ENCODE assay signal across 8 cellular contexts in the genomic region with DNA sequence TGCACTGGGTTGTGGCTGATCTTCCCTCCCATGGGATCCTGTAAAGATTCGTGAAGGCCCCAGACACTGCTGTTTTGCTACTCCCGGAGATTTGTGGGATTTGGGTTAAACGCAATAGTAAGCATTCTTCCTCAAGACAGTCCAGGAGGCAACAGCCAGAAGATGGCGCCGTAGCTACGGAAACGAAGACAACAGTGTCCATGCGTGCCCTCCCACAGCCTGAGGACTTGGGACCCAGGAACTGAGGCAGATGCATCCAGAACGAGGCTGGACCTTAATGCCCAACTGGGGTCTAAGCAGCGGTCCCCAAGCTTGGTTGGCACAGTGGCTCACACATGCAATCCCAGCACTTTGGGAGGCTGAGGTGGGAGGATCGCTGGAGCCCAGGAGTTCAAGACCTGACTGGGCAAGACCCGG. TPM values are rescaled to one million over a fixed set of nuclear protein-coding genes. Genes with fewer than 3 reads are reported as not detected.
DNase-seq lines count a peak whose midpoint lies in the region; ATAC-seq lines count a peak whose summit lies in the region.

No MANE protein-coding gene starts in this region.

- H3K9me3 Mint-ChIP-seq in activated CD4-positive, alpha-beta memory T cell treated with anti-CD3 and anti-CD28 coated beads, Interleukin-2, amount 10 ng/mL, durations not matched to agents 7 days and 5 days, result no peaks in the 10 kb centered on the region
- peaks cover 0 to 8% (median 0%) of the 10 kb centered on the region in 11 donors for H3K9me3 Mint-ChIP-seq in naive thymus-derived CD4-positive, alpha-beta T cell

- H3K9me3 ChIP-seq in naive thymus-derived CD4-positive, alpha-beta T cell (ENCODE audit: control insufficient read depth in 2 of 3, low read length in 3 of 3), result no peaks in the 10 kb centered on the region

- CTCF ChIA-PET in activated CD4-positive, alpha-beta memory T cell treated with anti-CD3 and anti-CD28 coated beads, Interleukin-2, amount 10 ng/mL, durations not matched to agents 7 days and 5 days (lab: Charles Lee), result no interaction called here
- CTCF ChIA-PET in naive thymus-derived CD4-positive, alpha-beta T cell (lab: Charles Lee), result interaction anchor here (0.6 kb wide), 1 partner anchor 176 kb away, joined by 3 read pairs; no protein-coding TSS in a partner anchor

- no peak overlapping the region for H3K27ac Mint-ChIP-seq in activated CD4-positive, alpha-beta memory T cell treated with anti-CD3 and anti-CD28 coated beads, Interleukin-2, amount 10 ng/mL, durations not matched to agents 7 days and 5 days
- no peak overlapping the region for H3K27ac Mint-ChIP-seq in naive thymus-derived CD4-positive, alpha-beta T cell

- H3K27ac ChIP-seq in naive thymus-derived CD4-positive, alpha-beta T cell (ENCODE audit: low read depth, low read length), result no peak overlapping the region

- POLR2A ChIA-PET in activated CD4-positive, alpha-beta memory T cell treated with anti-CD3 and anti-CD28 coated beads, Interleukin-2, amount 10 ng/mL, durations not matched to agents 7 days and 5 days (lab: Charles Lee), result no interaction called here
- POLR2A ChIA-PET in naive thymus-derived CD4-positive, alpha-beta T cell (lab: Charles Lee), result no interaction called here

- no peaks in the 10 kb centered on the region for H3K36me3 ChIP-seq in naive thymus-derived CD4-positive, alpha-beta T cell (ENCODE audit: control insufficient read depth in 2 of 3, insufficient read depth in 3 of 3, low read length in 3 of 3)

- no peaks in the 10 kb centered on the region for H3K36me3 Mint-ChIP-seq in activated CD4-positive, alpha-beta memory T cell treated with anti-CD3 and anti-CD28 coated beads, Interleukin-2, amount 10 ng/mL, durations not matched to agents 7 days and 5 days (ENCODE audit: low read depth)
- no peaks in the 10 kb centered on the region for H3K36me3 Mint-ChIP-seq in naive thymus-derived CD4-positive, alpha-beta T cell

- intact Hi-C loops in cardiac septum (cut with DNase I), result loop anchor here (5.0 kb wide), 1 partner anchor 284 kb away; no protein-coding TSS in a partner anchor
- intact Hi-C loops in naive thymus-derived CD4-positive, alpha-beta T cell (cut with micrococcal nuclease), result no loop called here

- no peaks in the 10 kb centered on the region for H3K4me1 ChIP-seq in naive thymus-derived CD4-positive, alpha-beta T cell (ENCODE audit: control insufficient read depth in 2 of 2, insufficient read depth in 2 of 2, low read length in 2 of 2)

- ATAC-seq in naive thymus-derived CD4-positive, alpha-beta T cell, result no peak

- H3K27me3 ChIP-seq in naive thymus-derived CD4-positive, alpha-beta T cell (ENCODE audit: control insufficient read depth in 2 of 2, insufficient read depth in 2 of 2, low read length in 2 of 2), result no peaks in the 10 kb centered on the region

- no peak overlapping the region for H3K4me3 Mint-ChIP-seq in activated CD4-positive, alpha-beta memory T cell treated with anti-CD3 and anti-CD28 coated beads, Interleukin-2, amount 10 ng/mL, durations not matched to agents 7 days and 5 days
- H3K4me3 Mint-ChIP-seq in naive thymus-derived CD4-positive, alpha-beta T cell, result no peak overlapping the region

- no peaks in the 10 kb centered on the region for H3K4me1 Mint-ChIP-seq in activated CD4-positive, alpha-beta memory T cell treated with anti-CD3 and anti-CD28 coated beads, Interleukin-2, amount 10 ng/mL, durations not matched to agents 7 days and 5 days
- no peaks in the 10 kb centered on the region for H3K4me1 Mint-ChIP-seq in naive thymus-derived CD4-positive, alpha-beta T cell

- no peaks in the 10 kb centered on the region for H3K27me3 Mint-ChIP-seq in activated CD4-positive, alpha-beta memory T cell treated with anti-CD3 and anti-CD28 coated beads, Interleukin-2, amount 10 ng/mL, durations not matched to agents 7 days and 5 days
- peaks cover 0 to 31% (median 23%) of the 10 kb centered on the region in 5 donors for H3K27me3 Mint-ChIP-seq in naive thymus-derived CD4-positive, alpha-beta T cell

- no peak overlapping the region for H3K4me3 ChIP-seq in naive thymus-derived CD4-positive, alpha-beta T cell (ENCODE audit: low read length)

- DNase-seq in EL (peak; percentile 65), HuH-7 (ENCODE audit: low spot score) (peak; percentile 61), cardiac septum (ENCODE audit: low spot score) (peak; percentile 75), renal cortical epithelial cell (ENCODE audit: low read depth) (peak; percentile 19), NCI-H1092 treated with DMSO at 0.1 percent for 48 hours (lab: John Stamatoyannopoulos, UW) (no peak), RKO (ENCODE audit: low spot score) (no peak)
- peak; percentile 25 for DNase-seq in activated CD4-positive, alpha-beta memory T cell treated with anti-CD3 and anti-CD28 coated beads, Interleukin-2, amount 10 ng/mL, durations not matched to agents 7 days and 5 days
- DNase-seq in naive thymus-derived CD4-positive, alpha-beta T cell, result no peak

RNA-seq across cellular contexts. Expression of gene ZNF507, which starts 57.6 kb away (rescaled TPM):
- 10 to 100 TPM; 23.4 to 23.7 TPM for total RNA-seq in activated CD4-positive, alpha-beta memory T cell treated with anti-CD3 and anti-CD28 coated beads, Interleukin-2, amount 10 ng/mL, durations not matched to agents 7 days and 5 days
- total RNA-seq in cardiac septum (21.5 TPM), renal cortical epithelial cell (5.2 and 20.3 TPM in 2 replicates)
- total RNA-seq in naive thymus-derived CD4-positive, alpha-beta T cell, result 10 to 100 TPM; 21.6 to 46.3 (median 36.4) TPM
- 10 to 100 TPM; 11.2 to 11.4 TPM for polyA plus RNA-seq in naive thymus-derived CD4-positive, alpha-beta T cell

Comparison
In these comparisons a context has a peak if more than half of its experiments do, and no peak if none do; other contexts are left out.
1. DNase-seq: peak in EL (single experiment), HuH-7 (single experiment), activated CD4-positive, alpha-beta memory T cell treated with anti-CD3 and anti-CD28 coated beads, Interleukin-2, amount 10 ng/mL, durations not matched to agents 7 days and 5 days (single experiment), cardiac septum (single experiment) and renal cortical epithelial cell (single experiment); none in NCI-H1092 treated with DMSO at 0.1 percent for 48 hours (single experiment), RKO (single experiment) and naive thymus-derived CD4-positive, alpha-beta T cell (0 of 9).